9 cellular contexts compared by ENCODE assay signal in genomic region chr2:134411828-134412638, GRCh38.
A peak's percentile ranks its signal among the peaks of the same experiment; 100 is the strongest.
DNase-seq lines count a peak whose midpoint lies in the region; ATAC-seq lines count a peak whose summit lies in the region.
"Had no signal": no experiment of that assay in that cellular context is flagged by ENCODE, and none has a peak within 500 bp of the region (broad histone marks: within the 10 kb centered on the region; RNA-seq: fewer than 3 reads in every experiment).

No MANE protein-coding gene starts in this region.

- H3K36me3 ChIP-seq in CD8-positive, alpha-beta memory T cell (ENCODE audit: insufficient read depth, low read length): no peaks in the 10 kb centered on the region
- H3K36me3 ChIP-seq in mesendoderm (ENCODE audit: control insufficient read depth, insufficient read depth, low read length): no peaks in the 10 kb centered on the region

- H3K9me3 Mint-ChIP-seq in CD8-positive, alpha-beta memory T cell: no peaks in the 10 kb centered on the region
- H3K9me3 Mint-ChIP-seq in activated CD4-positive, alpha-beta memory T cell treated with anti-CD3 and anti-CD28 coated beads, Interleukin-2, amount 10 ng/mL, durations not matched to agents 7 days and 5 days: no peaks in the 10 kb centered on the region
- H3K9me3 Mint-ChIP-seq: activated naive CD4-positive, alpha-beta T cell treated with anti-CD3 and anti-CD28 coated beads, Interleukin-2, amount 50 U/mL, for 24 hours had no signal

- no peak overlapping the region for H4K8ac ChIP-seq in mesendoderm (ENCODE audit: low read depth, low read length)

- POLR2A ChIA-PET in CD8-positive, alpha-beta memory T cell (lab: Charles Lee): interaction anchor here (2.5 kb wide), 1 partner anchor 292 kb away, joined by 17 read pairs; no protein-coding TSS in a partner anchor
- POLR2A ChIA-PET in activated CD4-positive, alpha-beta memory T cell treated with anti-CD3 and anti-CD28 coated beads, Interleukin-2, amount 10 ng/mL, durations not matched to agents 7 days and 5 days (lab: Charles Lee): interaction anchor here (1.1 to 2.3 kb wide), 3 partner anchors 123 to 293 kb away, joined by 3 to 23 read pairs (median 6); no protein-coding TSS in a partner anchor

- no CpG with 5 or more reads among the region's 8 CpGs for WGBS in mesendoderm (ENCODE audit: extremely low coverage, insufficient coverage, low lambda C conversion rate)

- no peak overlapping the region for H3K27ac ChIP-seq in CD8-positive, alpha-beta memory T cell (ENCODE audit: low read depth, low read length)
- H3K27ac ChIP-seq in mesendoderm (ENCODE audit: low read depth, low read length): no peak overlapping the region

- peak; percentile 97 for ATAC-seq in GM19452 (IDR thresholded peaks at IDR 0.05; ENCODE audit: unreplicated experiment)
- peak; percentile 97 for ATAC-seq in HG03521 (IDR thresholded peaks at IDR 0.05; ENCODE audit: unreplicated experiment)

- H3K23ac ChIP-seq in mesendoderm (ENCODE audit: low read length): no peak overlapping the region

- CTCF ChIA-PET in CD8-positive, alpha-beta memory T cell (lab: Charles Lee): interaction anchor here (0.7 to 5.4 kb wide), 42 partner anchors 8 to 568 kb away, joined by 3 to 101 read pairs (median 4); no protein-coding TSS in a partner anchor
- CTCF ChIA-PET in activated CD4-positive, alpha-beta memory T cell treated with anti-CD3 and anti-CD28 coated beads, Interleukin-2, amount 10 ng/mL, durations not matched to agents 7 days and 5 days (lab: Charles Lee): interaction anchor here (0.7 to 6.2 kb wide), 39 partner anchors 11 to 527 kb away, joined by 3 to 141 read pairs (median 3); partner anchors contain the start of gene MGAT5

- H3K36me3 Mint-ChIP-seq in CD8-positive, alpha-beta memory T cell: peaks cover 0 to 41% (median 11%) of the 10 kb centered on the region in 3 donors
- peaks cover 3% of the 10 kb centered on the region for H3K36me3 Mint-ChIP-seq in activated CD4-positive, alpha-beta memory T cell treated with anti-CD3 and anti-CD28 coated beads, Interleukin-2, amount 10 ng/mL, durations not matched to agents 7 days and 5 days (ENCODE audit: low read depth)

- H3K4me3 ChIP-seq in CD8-positive, alpha-beta memory T cell (ENCODE audit: low read length): no peak overlapping the region
- no peak overlapping the region for H3K4me3 ChIP-seq in mesendoderm (ENCODE audit: low read length)

- no peak overlapping the region for H3K4me2 ChIP-seq in mesendoderm (ENCODE audit: low read length)

- peaks cover 25% of the 10 kb centered on the region for H3K4me1 ChIP-seq in CD8-positive, alpha-beta memory T cell (ENCODE audit: insufficient read depth, low read length)
- peaks cover 2% of the 10 kb centered on the region for H3K4me1 ChIP-seq in mesendoderm (ENCODE audit: control insufficient read depth, low read depth, low read length)

- peaks cover 48 to 54% (median 54%) of the 10 kb centered on the region in 3 donors for H3K4me1 Mint-ChIP-seq in CD8-positive, alpha-beta memory T cell
- peaks cover 35% of the 10 kb centered on the region for H3K4me1 Mint-ChIP-seq in activated CD4-positive, alpha-beta memory T cell treated with anti-CD3 and anti-CD28 coated beads, Interleukin-2, amount 10 ng/mL, durations not matched to agents 7 days and 5 days

- no peak overlapping the region for H3K18ac ChIP-seq in mesendoderm (ENCODE audit: low read length)

- H2BK120ac ChIP-seq in mesendoderm (ENCODE audit: low read depth, low read length): no peak overlapping the region

- H3K79me1 ChIP-seq in mesendoderm (ENCODE audit: low read length): no peaks in the 10 kb centered on the region

- DNase-seq in CD8-positive, alpha-beta memory T cell: peak; percentile 26 to 80 (median 56)
- peak; percentile 91 for DNase-seq in NCI-H69 (lab: John Stamatoyannopoulos, UW)
- peak; percentile 74 for DNase-seq in activated CD4-positive, alpha-beta memory T cell treated with anti-CD3 and anti-CD28 coated beads, Interleukin-2, amount 10 ng/mL, durations not matched to agents 7 days and 5 days
- DNase-seq in effector CD4-positive, alpha-beta T cell: peak; percentile 45
- DNase-seq in mesendoderm: peak; percentile 88
- DNase-seq in stimulated activated CD8-positive, alpha-beta memory T cell treated with anti-CD3 and anti-CD28 coated beads, Interleukin-4, amount 100 ng/mL, for 1 hour (ENCODE audit: low read depth in 2 of 2, low spot score in 1 of 2): peak; percentile 11 to 33

- H3K56ac ChIP-seq in mesendoderm (ENCODE audit: low read length): peak overlapping the region; percentile 64

- H3K27me3 Mint-ChIP-seq in CD8-positive, alpha-beta memory T cell: no peaks in the 10 kb centered on the region
- no peaks in the 10 kb centered on the region for H3K27me3 Mint-ChIP-seq in activated CD4-positive, alpha-beta memory T cell treated with anti-CD3 and anti-CD28 coated beads, Interleukin-2, amount 10 ng/mL, durations not matched to agents 7 days and 5 days
- H3K27me3 Mint-ChIP-seq: activated naive CD4-positive, alpha-beta T cell treated with anti-CD3 and anti-CD28 coated beads, Interleukin-2, amount 50 U/mL, for 24 hours had no signal

- no peaks in the 10 kb centered on the region for H3K9me3 ChIP-seq in CD8-positive, alpha-beta memory T cell (ENCODE audit: low read length)

- H3K9ac ChIP-seq in mesendoderm (ENCODE audit: low read length): no peak overlapping the region

- no peaks in the 10 kb centered on the region for H3K27me3 ChIP-seq in CD8-positive, alpha-beta memory T cell (ENCODE audit: insufficient read depth, low read length, poor library complexity, severe bottlenecking)
- no peaks in the 10 kb centered on the region for H3K27me3 ChIP-seq in mesendoderm (ENCODE audit: insufficient read depth, low read length, poor library complexity)

- H3K27ac Mint-ChIP-seq in CD8-positive, alpha-beta memory T cell: peak overlapping the region in 3 of 8 donors; percentile 25 to 66 (median 62)
- no peak overlapping the region for H3K27ac Mint-ChIP-seq in activated CD4-positive, alpha-beta memory T cell treated with anti-CD3 and anti-CD28 coated beads, Interleukin-2, amount 10 ng/mL, durations not matched to agents 7 days and 5 days

- H2AK5ac ChIP-seq in mesendoderm (ENCODE audit: low read length): no peak overlapping the region

- H3K4me3 Mint-ChIP-seq in CD8-positive, alpha-beta memory T cell: peak overlapping the region in 3 of 7 donors; percentile 9 to 51 (median 22)
- no peak overlapping the region for H3K4me3 Mint-ChIP-seq in activated CD4-positive, alpha-beta memory T cell treated with anti-CD3 and anti-CD28 coated beads, Interleukin-2, amount 10 ng/mL, durations not matched to agents 7 days and 5 days
- H3K4me3 Mint-ChIP-seq: activated naive CD4-positive, alpha-beta T cell treated with anti-CD3 and anti-CD28 coated beads, Interleukin-2, amount 50 U/mL, for 24 hours had no signal

- H4K5ac ChIP-seq in mesendoderm (ENCODE audit: low read length): no peak overlapping the region

- no peak overlapping the region for H2BK15ac ChIP-seq in mesendoderm (replicated peaks; ENCODE audit: low read depth)

- H2BK5ac ChIP-seq in mesendoderm (ENCODE audit: low read length): no peak overlapping the region

- no peak overlapping the region for H3K4ac ChIP-seq in mesendoderm (ENCODE audit: low read depth, low read length)

- H3K79me2 ChIP-seq in mesendoderm (ENCODE audit: control insufficient read depth, insufficient read depth, low read length): no peaks in the 10 kb centered on the region

Comparison
In these comparisons a context has a peak if more than half of its experiments do, and no peak if none do; other contexts are left out.
1. DNase-seq: peak in every context shown above with its lines; median percentile 91 in NCI-H69; 88 in mesendoderm; 74 in activated CD4-positive, alpha-beta memory T cell treated with anti-CD3 and anti-CD28 coated beads, Interleukin-2, amount 10 ng/mL, durations not matched to agents 7 days and 5 days; 56 in CD8-positive, alpha-beta memory T cell; 45 in effector CD4-positive, alpha-beta T cell; 22 in stimulated activated CD8-positive, alpha-beta memory T cell treated with anti-CD3 and anti-CD28 coated beads, Interleukin-4, amount 100 ng/mL, for 1 hour.